ENCODE assay signal across 8 cellular contexts in genomic region chr16:30652005-30652296, GRCh38. TPM values are rescaled to one million over a fixed set of nuclear protein-coding genes. Genes with fewer than 3 reads are reported as not detected.
DNase-seq lines count a peak whose midpoint lies in the region; ATAC-seq, FAIRE-seq and TF ChIP-seq lines count a peak whose summit lies in the region.

No MANE protein-coding gene starts in this region.

- H3K27ac Mint-ChIP-seq in CD8-positive, alpha-beta T cell = peak overlapping the region; percentile 88
- H3K27ac Mint-ChIP-seq in osteocyte (ENCODE audit: unreplicated experiment) = peak overlapping the region; percentile 89

- no peaks in the 10 kb centered on the region for H3K9me3 Mint-ChIP-seq in CD8-positive, alpha-beta T cell
- no peaks in the 10 kb centered on the region for H3K9me3 Mint-ChIP-seq in osteocyte (ENCODE audit: unreplicated experiment)

- no peak overlapping the region for H3K27ac ChIP-seq in CD8-positive, alpha-beta T cell (ENCODE audit: low read depth, low read length)
- H3K27ac ChIP-seq in PC-9 (no peak overlapping the region), endothelial cell of umbilical vein (ENCODE audit: insufficient read depth, low read depth, low read length) (no peak overlapping the region)

- no TSS peak for BruUV-seq in PC-9 (replicated peaks; lab: Mats Ljungman, UMichigan)
- BruUV-seq in endothelial cell of umbilical vein (replicated peaks; lab: Mats Ljungman, UMichigan) = no TSS peak

- H3K9me2 ChIP-seq in PC-9 (ENCODE audit: insufficient read depth) = no peaks in the 10 kb centered on the region

- H3K9me3 ChIP-seq in CD8-positive, alpha-beta T cell (ENCODE audit: low read length) = no peaks in the 10 kb centered on the region
- no peaks in the 10 kb centered on the region for H3K9me3 ChIP-seq in PC-9 (ENCODE audit: insufficient read depth, low read depth)
- H3K9me3 ChIP-seq in endothelial cell of umbilical vein (replicated peaks; ENCODE audit: control insufficient read depth, insufficient read depth, low read length) = no peaks in the 10 kb centered on the region

- DNase-seq in CD8-positive, alpha-beta T cell = no peak
- DNase-seq in PC-9 (no peak), endothelial cell of umbilical vein (ENCODE audit: low read depth, low spot score) (no peak), osteocyte (ENCODE audit: extremely low spot score, unreplicated experiment) (no peak), Kasumi-1 (lab: John Stamatoyannopoulos, UW) (no peak), anterior cingulate cortex (lab: John Stamatoyannopoulos, UW) (no peak)

- intact Hi-C loops in CD8-positive, alpha-beta T cell (cut with DNase I, micrococcal nuclease) = loop anchor here in 1 of 2 experiments (10.0 kb wide), 2 partner anchors 423 to 557 kb away; partner anchors contain the start of genes TBX6, YPEL3, ZNF646 and ZNF668
- intact Hi-C loops in PC-9 (cut with micrococcal nuclease; ENCODE audit: unreplicated experiment) (loop anchor here (5.0 to 10.0 kb wide), 3 partner anchors 245 to 803 kb away; partner anchors contain the start of genes ARMC5, CTF1, TBX6 and YPEL3), endothelial cell of umbilical vein (cut with micrococcal nuclease) (loop anchor here (10.0 kb wide), 1 partner anchor 557 kb away; the partner anchor contains the start of genes TBX6 and YPEL3)

- no peak for TF ChIP-seq POLR2A in endothelial cell of umbilical vein (IDR thresholded peaks at IDR 0.05; ENCODE audit: low read depth, low read length)

- peak overlapping the region; percentile 86 for H3K4me2 ChIP-seq in PC-9
- H3K4me2 ChIP-seq in endothelial cell of umbilical vein (ENCODE audit: insufficient read depth, low read length) = peak overlapping the region; percentile 62

- POLR2A ChIA-PET in CD8-positive, alpha-beta T cell (lab: Charles Lee) = no interaction called here
- POLR2A ChIA-PET in PC-9 (lab: Charles Lee; ENCODE audit: unreplicated experiment) = no interaction called here
- POLR2A ChIA-PET in endothelial cell of umbilical vein (lab: Charles Lee) = interaction anchor here (0.6 kb wide), 1 partner anchor 18 kb away, joined by 7 read pairs; no protein-coding TSS in a partner anchor

- H3K4me1 ChIP-seq in CD8-positive, alpha-beta T cell (ENCODE audit: insufficient read depth, low read length) = peaks cover 24% of the 10 kb centered on the region
- H3K4me1 ChIP-seq in PC-9 (replicated peaks; ENCODE audit: insufficient read depth) (peaks cover 10% of the 10 kb centered on the region), endothelial cell of umbilical vein (ENCODE audit: control insufficient read depth, extremely low read depth, insufficient read depth, low read length) (peaks cover 12% of the 10 kb centered on the region)

- H4K20me1 ChIP-seq in PC-9 (ENCODE audit: insufficient read depth) (no peaks in the 10 kb centered on the region), endothelial cell of umbilical vein (replicated peaks; ENCODE audit: control insufficient read depth, extremely low read depth, insufficient read depth, low read length) (no peaks in the 10 kb centered on the region)

- peaks cover 15% of the 10 kb centered on the region for H3K36me3 ChIP-seq in CD8-positive, alpha-beta T cell (ENCODE audit: insufficient read depth, low read length)
- H3K36me3 ChIP-seq in PC-9 (ENCODE audit: low read depth) (no peaks in the 10 kb centered on the region), endothelial cell of umbilical vein (ENCODE audit: control insufficient read depth in 2 of 2, extremely low read depth in 1 of 2, insufficient read depth in 2 of 2, low read length in 2 of 2) (peaks cover 5 to 23% of the 10 kb centered on the region in 2 experiments)

- no peak for ATAC-seq in CD8-positive, alpha-beta T cell
- ATAC-seq in HG03280 (IDR thresholded peaks at IDR 0.05; ENCODE audit: unreplicated experiment) = no peak
- ATAC-seq in HG02840 (IDR thresholded peaks at IDR 0.05; ENCODE audit: low FRiP score, unreplicated experiment) = no peak

- CTCF ChIA-PET in CD8-positive, alpha-beta T cell (lab: Charles Lee) = interaction anchor here (1.0 to 1.3 kb wide), 3 partner anchors 22 to 44 kb away, joined by 3 read pairs; no protein-coding TSS in a partner anchor
- CTCF ChIA-PET in PC-9 (lab: Charles Lee) (interaction anchor here (0.7 kb wide), 1 partner anchor 125 kb away, joined by 3 read pairs; no protein-coding TSS in a partner anchor), endothelial cell of umbilical vein (lab: Charles Lee) (interaction anchor here (2.5 kb wide), 1 partner anchor 42 kb away, joined by 21 read pairs; no protein-coding TSS in a partner anchor)

- peak overlapping the region; percentile 73 for H3K9ac ChIP-seq in endothelial cell of umbilical vein (replicated peaks; ENCODE audit: extremely low read depth, insufficient read depth, low read length)

- H3K4me3 ChIP-seq in CD8-positive, alpha-beta T cell (ENCODE audit: low read depth, low read length) = peak overlapping the region; percentile 100
- peak overlapping the region; percentile 72 for H3K4me3 ChIP-seq in PC-9
- H3K4me3 ChIP-seq in endothelial cell of umbilical vein (replicated peaks in 1 of 3; ENCODE audit: insufficient read depth in 1 of 3, low read depth in 1 of 3, low read length in 3 of 3) = peak overlapping the region; percentile 36 to 95 (median 45)

- peaks cover 18% of the 10 kb centered on the region for H3F3A ChIP-seq in PC-9 (ENCODE audit: insufficient read depth, low read depth)

- dilution Hi-C loops in endothelial cell of umbilical vein (cut with MboI; ENCODE audit: extremely low pct_ligation_motif_present, low sequenced_read_pairs) = no loop called here

- no peaks in the 10 kb centered on the region for H3K27me3 ChIP-seq in CD8-positive, alpha-beta T cell (ENCODE audit: insufficient read depth, low read length)
- H3K27me3 ChIP-seq in PC-9 (ENCODE audit: insufficient read depth, low read depth) (no peaks in the 10 kb centered on the region), endothelial cell of umbilical vein (ENCODE audit: control insufficient read depth in 2 of 2, insufficient read depth in 2 of 2, low read length in 2 of 2) (no peaks in the 10 kb centered on the region)

- H2AFZ ChIP-seq in PC-9 (peak overlapping the region; percentile 97), endothelial cell of umbilical vein (ENCODE audit: low read depth, low read length) (no peak overlapping the region)

- no peak for FAIRE-seq in endothelial cell of umbilical vein (lab: Jason Lieb, UNC)

- H3K4me3 Mint-ChIP-seq in CD8-positive, alpha-beta T cell = peak overlapping the region; percentile 80
- peak overlapping the region; percentile 83 for H3K4me3 Mint-ChIP-seq in osteocyte (ENCODE audit: unreplicated experiment)

- H3K4me1 Mint-ChIP-seq in CD8-positive, alpha-beta T cell (ENCODE audit: low read depth) = peaks cover 28% of the 10 kb centered on the region
- peaks cover 27% of the 10 kb centered on the region for H3K4me1 Mint-ChIP-seq in osteocyte (ENCODE audit: unreplicated experiment)

- H3K27me3 Mint-ChIP-seq in CD8-positive, alpha-beta T cell (ENCODE audit: low read depth) = no peaks in the 10 kb centered on the region
- no peaks in the 10 kb centered on the region for H3K27me3 Mint-ChIP-seq in osteocyte (ENCODE audit: unreplicated experiment)

- H3K36me3 Mint-ChIP-seq in CD8-positive, alpha-beta T cell = peaks cover 47% of the 10 kb centered on the region
- H3K36me3 Mint-ChIP-seq in osteocyte (ENCODE audit: unreplicated experiment) = peaks cover 7% of the 10 kb centered on the region

- H3K79me2 ChIP-seq in PC-9 (ENCODE audit: low read depth) = peaks cover 12% of the 10 kb centered on the region
- peaks cover 8% of the 10 kb centered on the region for H3K79me2 ChIP-seq in endothelial cell of umbilical vein (ENCODE audit: control insufficient read depth, insufficient read depth, low read length)

- no peaks in the 10 kb centered on the region for H3K9me1 ChIP-seq in endothelial cell of umbilical vein (replicated peaks; ENCODE audit: control insufficient read depth, extremely low read depth, insufficient read depth, low read length)

- TF ChIP-seq CTCF in CD8-positive, alpha-beta T cell (IDR thresholded peaks at IDR 0.05) = no peak
- TF ChIP-seq CTCF in PC-9 (conservative IDR thresholded peaks at IDR 0.05) (no peak), endothelial cell of umbilical vein (IDR thresholded peaks at IDR 0.05; ENCODE audit: extremely low read depth in 1 of 2, insufficient read depth in 1 of 2, low read depth in 1 of 2, low read length in 2 of 2) (no peak), osteocyte (IDR thresholded peaks at IDR 0.05) (no peak)

RNA-seq across cellular contexts. Expression of gene PRR14, which starts 1.2 kb away (rescaled TPM):
- total RNA-seq in CD8-positive, alpha-beta T cell = 10 to 100 TPM; 48.4 to 51.0 TPM
- total RNA-seq in PC-9 (2021) (67.3 and 85.3 TPM in 2 replicates), endothelial cell of umbilical vein (57.0 and 70.0 TPM in 2 replicates), osteocyte (44.7 and 52.0 TPM in 2 replicates)
- polyA plus RNA-seq in endothelial cell of umbilical vein = 17.0 and 20.5 TPM in 2 replicates
- polyA plus RNA-seq in endothelial cell of umbilical vein (2011; cell fraction: cytosol; rRNA removed) = 12.6 and 13.2 TPM in 2 replicates
- polyA plus RNA-seq in endothelial cell of umbilical vein (2011; cell fraction: nucleus; rRNA removed) = 41.9 and 49.5 TPM in 2 replicates
- 31.8 and 34.6 TPM in 2 replicates for polyA plus RNA-seq in endothelial cell of umbilical vein (2012)
- 5.3 and 6.1 TPM in 2 replicates for polyA minus RNA-seq in endothelial cell of umbilical vein
- polyA minus RNA-seq in endothelial cell of umbilical vein (2011; cell fraction: cytosol; rRNA and poly(A)+ RNA removed) = 10.3 TPM
- 13.0 and 14.0 TPM in 2 replicates for polyA minus RNA-seq in endothelial cell of umbilical vein (2011; cell fraction: nucleus; rRNA and poly(A)+ RNA removed)

RNA-seq across cellular contexts. Expression of gene FBRS, which starts 6.3 kb away (rescaled TPM):
- 100 to 1,000 TPM; 222 to 224 TPM for total RNA-seq in CD8-positive, alpha-beta T cell
- total RNA-seq in PC-9 (2021) (87.5 and 128 TPM in 2 replicates), endothelial cell of umbilical vein (68.6 and 72.5 TPM in 2 replicates), osteocyte (66.5 and 67.4 TPM in 2 replicates)
- 15.5 and 16.3 TPM in 2 replicates for polyA plus RNA-seq in endothelial cell of umbilical vein
- polyA plus RNA-seq in endothelial cell of umbilical vein (2011; cell fraction: cytosol; rRNA removed) = 10.5 and 15.8 TPM in 2 replicates
- polyA plus RNA-seq in endothelial cell of umbilical vein (2011; cell fraction: nucleus; rRNA removed) = 82.0 and 92.7 TPM in 2 replicates
- polyA plus RNA-seq in endothelial cell of umbilical vein (2012) = 36.2 and 41.9 TPM in 2 replicates
- 18.8 and 20.0 TPM in 2 replicates for polyA minus RNA-seq in endothelial cell of umbilical vein
- polyA minus RNA-seq in endothelial cell of umbilical vein (2011; cell fraction: cytosol; rRNA and poly(A)+ RNA removed) = 9.9 TPM
- polyA minus RNA-seq in endothelial cell of umbilical vein (2011; cell fraction: nucleus; rRNA and poly(A)+ RNA removed) = 49.9 and 53.2 TPM in 2 replicates

RNA-seq across cellular contexts. Expression of gene ZNF689, which starts 41.8 kb away (rescaled TPM):
- total RNA-seq in CD8-positive, alpha-beta T cell = 10 to 100 TPM; 15.6 to 17.5 TPM
- total RNA-seq in PC-9 (2021) (9.1 and 10.1 TPM in 2 replicates), endothelial cell of umbilical vein (6.8 and 8.4 TPM in 2 replicates), osteocyte (8.8 and 9.1 TPM in 2 replicates)
- polyA plus RNA-seq in endothelial cell of umbilical vein = 7.5 and 9.2 TPM in 2 replicates
- 4.1 and 5.0 TPM in 2 replicates for polyA plus RNA-seq in endothelial cell of umbilical vein (2011; cell fraction: cytosol; rRNA removed)
- 4.1 and 4.7 TPM in 2 replicates for polyA plus RNA-seq in endothelial cell of umbilical vein (2011; cell fraction: nucleus; rRNA removed)
- 4.0 and 4.4 TPM in 2 replicates for polyA plus RNA-seq in endothelial cell of umbilical vein (2012)
- 6.5 and 10.9 TPM in 2 replicates for polyA minus RNA-seq in endothelial cell of umbilical vein
- polyA minus RNA-seq in endothelial cell of umbilical vein (2011; cell fraction: cytosol; rRNA and poly(A)+ RNA removed) = 15.6 TPM
- 5.5 and 8.3 TPM in 2 replicates for polyA minus RNA-seq in endothelial cell of umbilical vein (2011; cell fraction: nucleus; rRNA and poly(A)+ RNA removed)

RNA-seq across cellular contexts. Expression of gene SRCAP, which starts 47.0 kb away (rescaled TPM):
- total RNA-seq in CD8-positive, alpha-beta T cell = 10 to 100 TPM; 70.1 to 85.6 TPM
- total RNA-seq in PC-9 (2021) (92.0 and 116 TPM in 2 replicates), endothelial cell of umbilical vein (67.6 and 77.7 TPM in 2 replicates), osteocyte (69.2 and 73.5 TPM in 2 replicates)
- 9.7 and 11.0 TPM in 2 replicates for polyA plus RNA-seq in endothelial cell of umbilical vein
- polyA plus RNA-seq in endothelial cell of umbilical vein (2011; cell fraction: cytosol; rRNA removed) = 7.7 and 9.5 TPM in 2 replicates
- polyA plus RNA-seq in endothelial cell of umbilical vein (2011; cell fraction: nucleus; rRNA removed) = 34.9 and 36.1 TPM in 2 replicates
- 29.3 and 29.7 TPM in 2 replicates for polyA plus RNA-seq in endothelial cell of umbilical vein (2012)
- polyA minus RNA-seq in endothelial cell of umbilical vein = 29.7 and 34.1 TPM in 2 replicates
- polyA minus RNA-seq in endothelial cell of umbilical vein (2011; cell fraction: cytosol; rRNA and poly(A)+ RNA removed) = 25.6 TPM
- polyA minus RNA-seq in endothelial cell of umbilical vein (2011; cell fraction: nucleus; rRNA and poly(A)+ RNA removed) = 29.2 and 36.0 TPM in 2 replicates

Comparison
In these comparisons a context has a peak if more than half of its experiments do, and no peak if none do; other contexts are left out.
1. H3K4me3 ChIP-seq: peak in every context shown above with its lines; median percentile 100 in CD8-positive, alpha-beta T cell; 72 in PC-9; 45 in endothelial cell of umbilical vein.